In genomic region chr22:29702931-29703594, GRCh38 we compare ENCODE assay signal across 15 cellular contexts. TPM values are rescaled to one million over a fixed set of nuclear protein-coding genes. Genes with fewer than 3 reads are reported as not detected.
DNase-seq lines count a peak whose midpoint lies in the region; ATAC-seq and TF ChIP-seq lines count a peak whose summit lies in the region.
"Had no signal": no experiment of that assay in that cellular context is flagged by ENCODE, and none has a peak within 500 bp of the region (broad histone marks: within the 10 kb centered on the region; RNA-seq: fewer than 3 reads in every experiment).

No MANE protein-coding gene starts in this region.

- TF ChIP-seq POLR2A in gastroesophageal sphincter (IDR thresholded peaks at IDR 0.05), result no peak

- no peak overlapping the region for H3K27ac Mint-ChIP-seq in stimulated activated memory B cell treated with anti-CD40 and anti-IgM and Interleukin-4, amounts not matched to agents 10 μg/mL and 1 μg/mL and 100 μg/mL, for 72 hours

- intact Hi-C loops in right cardiac atrium (cut with DNase I), result no loop called here

- peaks cover 20% of the 10 kb centered on the region for H3K4me1 Mint-ChIP-seq in stimulated activated memory B cell treated with anti-CD40 and anti-IgM and Interleukin-4, amounts not matched to agents 10 μg/mL and 1 μg/mL and 100 μg/mL, for 72 hours

- no peaks in the 10 kb centered on the region for H3K9me3 Mint-ChIP-seq in stimulated activated memory B cell treated with anti-CD40 and anti-IgM and Interleukin-4, amounts not matched to agents 10 μg/mL and 1 μg/mL and 100 μg/mL, for 72 hours

- H3K36me3 Mint-ChIP-seq in stimulated activated memory B cell treated with anti-CD40 and anti-IgM and Interleukin-4, amounts not matched to agents 10 μg/mL and 1 μg/mL and 100 μg/mL, for 72 hours, result peaks cover 10% of the 10 kb centered on the region

- no peaks in the 10 kb centered on the region for H3K9me3 ChIP-seq in right cardiac atrium (ENCODE audit: control insufficient read depth, low read length)
- H3K9me3 ChIP-seq in gastroesophageal sphincter, result no peaks in the 10 kb centered on the region
- H3K9me3 ChIP-seq: esophagus muscularis mucosa, tibial artery had no signal

- peaks cover 0 to 2% of the 10 kb centered on the region in 2 donors for H3K36me3 ChIP-seq in gastroesophageal sphincter
- H3K36me3 ChIP-seq: brain microvascular endothelial cell had no signal

- WGBS in right cardiac atrium, result 27% methylated on average over 21 of the region's 21 CpGs
- 40 to 87% methylated on average over 4 to 8 of the region's 21 CpGs for WGBS in gastroesophageal sphincter (ENCODE audit: low coverage in 1 of 2), 2 donors

- no peak overlapping the region for H3K4me3 ChIP-seq in right cardiac atrium (ENCODE audit: low read length)
- H3K4me3 ChIP-seq in gastroesophageal sphincter, result no peak overlapping the region
- H3K4me3 ChIP-seq: esophagus muscularis mucosa, tibial artery had no signal

- H3K4me1 ChIP-seq in right cardiac atrium (ENCODE audit: control insufficient read depth, insufficient read depth, low read length), result no peaks in the 10 kb centered on the region
- H3K4me1 ChIP-seq in gastroesophageal sphincter, result peaks cover 0 to 58% (median 5%) of the 10 kb centered on the region in 3 donors

- H3K27me3 ChIP-seq in right cardiac atrium (ENCODE audit: control insufficient read depth, insufficient read depth) (no peaks in the 10 kb centered on the region), gastroesophageal sphincter (peaks cover 80% of the 10 kb centered on the region)
- H3K27me3 ChIP-seq: brain microvascular endothelial cell had no signal

- peaks cover 48% of the 10 kb centered on the region for H3K27me3 Mint-ChIP-seq in stimulated activated memory B cell treated with anti-CD40 and anti-IgM and Interleukin-4, amounts not matched to agents 10 μg/mL and 1 μg/mL and 100 μg/mL, for 72 hours

- H3K4me3 Mint-ChIP-seq in stimulated activated memory B cell treated with anti-CD40 and anti-IgM and Interleukin-4, amounts not matched to agents 10 μg/mL and 1 μg/mL and 100 μg/mL, for 72 hours, result peak overlapping the region; percentile 45

- ATAC-seq in right cardiac atrium (peak; percentile 49 to 55), GM21447 (IDR thresholded peaks at IDR 0.05; ENCODE audit: unreplicated experiment) (no peak), gastroesophageal sphincter (no peak), HG03108 (IDR thresholded peaks at IDR 0.05; ENCODE audit: unreplicated experiment) (no peak)
- peak; percentile 39 for ATAC-seq in stimulated activated memory B cell treated with anti-CD40 and anti-IgM and Interleukin-4, amounts not matched to agents 10 μg/mL and 1 μg/mL and 100 μg/mL, for 72 hours

- H3K27ac ChIP-seq in right cardiac atrium (ENCODE audit: low read length), result no peak overlapping the region
- H3K27ac ChIP-seq in gastroesophageal sphincter, result peak overlapping the region in 2 of 4 donors; percentile 15 to 35
- H3K27ac ChIP-seq: 22Rv1, brain microvascular endothelial cell, tibial artery had no signal

- DNase-seq in DMS153 treated with DMSO at 0.1 percent for 48 hours (lab: John Stamatoyannopoulos, UW; ENCODE audit: unreplicated experiment) (peak; percentile 68), DMS153 (lab: John Stamatoyannopoulos, UW) (no peak), NCI-H526 treated with DMSO at 0.1 percent for 48 hours (lab: John Stamatoyannopoulos, UW) (peak; percentile 62), right cardiac atrium (peak; percentile 46 to 75 (median 74))
- DNase-seq: brain microvascular endothelial cell, HCEC 1CT, tibial artery had no signal

- TF ChIP-seq CTCF in gastroesophageal sphincter (IDR thresholded peaks at IDR 0.05), result no peak

- TF ChIP-seq EP300 in gastroesophageal sphincter (IDR thresholded peaks at IDR 0.05), result no peak

RNA-seq across cellular contexts. Expression of gene CABP7, which starts 16.7 kb away (rescaled TPM):
- total RNA-seq in right cardiac atrium, result not detected
- 0.02 TPM for polyA plus RNA-seq in right cardiac atrium
- under 1 TPM in 3 of 4 donors, not detected in 1; 0.27 to 0.62 (median 0.32) TPM for total RNA-seq in gastroesophageal sphincter
- total RNA-seq: liver, posterior vena cava had no signal

Comparison
In these comparisons a context has a peak if more than half of its experiments do, and no peak if none do; other contexts are left out.
1. ATAC-seq: peak in right cardiac atrium (2 of 2) and stimulated activated memory B cell treated with anti-CD40 and anti-IgM and Interleukin-4, amounts not matched to agents 10 μg/mL and 1 μg/mL and 100 μg/mL, for 72 hours (single experiment); none in GM21447 (single experiment), gastroesophageal sphincter (single experiment) and HG03108 (single experiment).